In the genomic region with DNA sequence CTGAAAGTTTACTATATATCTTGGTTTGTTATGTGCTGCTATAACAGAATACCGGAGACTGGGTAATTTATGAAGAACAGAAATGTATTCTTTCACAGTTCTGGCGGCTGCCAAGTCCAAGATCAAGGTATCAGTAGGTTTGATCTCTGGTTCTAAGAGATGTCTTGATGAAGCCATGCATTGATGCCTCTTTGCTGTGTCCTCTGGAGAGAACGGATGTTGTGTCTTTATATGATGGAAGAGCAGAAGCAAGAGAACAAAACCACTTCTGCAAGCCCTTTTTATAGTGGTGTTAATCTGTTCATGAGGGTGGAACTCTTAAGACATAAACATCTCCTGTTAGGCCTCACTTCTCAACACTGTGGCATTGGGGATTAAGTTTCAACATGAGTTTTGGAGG, we compare ENCODE assay signal across 26 cellular contexts.
A peak's percentile ranks its signal among the peaks of the same experiment; 100 is the strongest.
DNase-seq lines count a peak whose midpoint lies in the region; ATAC-seq and TF ChIP-seq lines count a peak whose summit lies in the region.
"Had no signal": no experiment of that assay in that cellular context is flagged by ENCODE, and none has a peak within 500 bp of the region (broad histone marks: within the 10 kb centered on the region; RNA-seq: fewer than 3 reads in every experiment).

No MANE protein-coding gene starts in this region.

- H3K27me3 ChIP-seq in A673 (replicated peaks; ENCODE audit: insufficient read depth, low read depth, low read length, poor library complexity) (no peaks in the 10 kb centered on the region), H9 (ENCODE audit: insufficient read depth, low read length) (no peaks in the 10 kb centered on the region), OCI-LY1 (ENCODE audit: insufficient read depth, low read length) (no peaks in the 10 kb centered on the region), esophagus muscularis mucosa (no peaks in the 10 kb centered on the region)

- H3K36me3 Mint-ChIP-seq in H9 (ENCODE audit: insufficient read depth in 1 of 3, low read depth in 3 of 3): no peaks in the 10 kb centered on the region
- H3K36me3 Mint-ChIP-seq: CD4-positive, CD25-positive, alpha-beta regulatory T cell had no signal

- no peak overlapping the region for H2BK15ac ChIP-seq in H9 (ENCODE audit: low read depth, low read length)

- H3K4me3 ChIP-seq in A673 (ENCODE audit: low read depth, low read length, poor library complexity, severe bottlenecking) (no peak overlapping the region), OCI-LY1 (ENCODE audit: low read depth, low read length, poor library complexity, severe bottlenecking) (no peak overlapping the region), esophagus muscularis mucosa (no peak overlapping the region)
- H3K4me3 ChIP-seq: GM12878 had no signal

- H3K9me3 ChIP-seq in A673 (ENCODE audit: low read depth, low read length, poor library complexity, severe bottlenecking): no peaks in the 10 kb centered on the region
- no peaks in the 10 kb centered on the region for H3K9me3 ChIP-seq in H9 (ENCODE audit: control insufficient read depth, low read depth, low read length)
- H3K9me3 ChIP-seq in OCI-LY1 (ENCODE audit: low read length): no peaks in the 10 kb centered on the region
- H3K9me3 ChIP-seq in esophagus muscularis mucosa: no peaks in the 10 kb centered on the region
- H3K9me3 ChIP-seq: Caco-2 had no signal

- H3T11ph ChIP-seq in H9 (ENCODE audit: low read length): no peak overlapping the region

- no peak overlapping the region for H3K56ac ChIP-seq in H9 (ENCODE audit: insufficient read length, low read depth, low read length)

- H3K18ac ChIP-seq in H9 (ENCODE audit: insufficient read length, low read depth, low read length): no peak overlapping the region

- H3K4me2 ChIP-seq in H9 (ENCODE audit: insufficient read depth, insufficient read length, low read length) (no peak overlapping the region), OCI-LY1 (ENCODE audit: low read length) (no peak overlapping the region)

- H3K4me3 Mint-ChIP-seq in H9: no peak overlapping the region
- H3K4me3 Mint-ChIP-seq: B cell had no signal

- H2AFZ ChIP-seq in H9 (ENCODE audit: low read length): no peak overlapping the region
- no peak overlapping the region for H2AFZ ChIP-seq in OCI-LY1 (ENCODE audit: low read length)

- no TSS peak for BruUV-seq in A673 (replicated peaks; lab: Mats Ljungman, UMichigan)

- peaks cover 3% of the 10 kb centered on the region for H3K79me1 ChIP-seq in H9 (ENCODE audit: insufficient read depth, low read depth, low read length, poor library complexity, severe bottlenecking)

- no peak overlapping the region for H3K27ac Mint-ChIP-seq in H9
- H3K27ac Mint-ChIP-seq: B cell had no signal

- H2AK5ac ChIP-seq in H9 (ENCODE audit: insufficient read length, low read length): peak overlapping the region; percentile 35

- H3K79me2 ChIP-seq in H9 (ENCODE audit: insufficient read depth, low read length): peaks cover 13% of the 10 kb centered on the region; the same call in 1 of the 2 replicates
- peaks cover 78% of the 10 kb centered on the region for H3K79me2 ChIP-seq in OCI-LY1 (ENCODE audit: insufficient read depth, low read length)

- CTCF ChIA-PET in A673 (lab: Charles Lee): no interaction called here

- H3K27ac ChIP-seq in A673 (ENCODE audit: low read depth, low read length, poor library complexity, severe bottlenecking) (peak overlapping the region; percentile 40), H9 (ENCODE audit: insufficient read length, low read depth, low read length) (no peak overlapping the region), OCI-LY1 (ENCODE audit: low read depth, low read length, poor library complexity, severe bottlenecking) (peak overlapping the region; percentile 44), caudate nucleus (ENCODE audit: low read depth, low read length) (peak overlapping the region; percentile 7), esophagus muscularis mucosa (replicated peaks in 1 of 4) (no peak overlapping the region)

- WGBS in H9 (ENCODE audit: extremely low coverage, insufficient read length, low lambda C conversion rate): no CpG with 5 or more reads among the region's 3 CpGs
- WGBS in esophagus muscularis mucosa: 96% methylated on average over 3 of the region's 3 CpGs

- DNase-seq in A673 (ENCODE audit: low spot score) (no peak), H9 (no peak), caudate nucleus (lab: John Stamatoyannopoulos, UW) (no peak), NOMO-1 treated with DMSO at 0.1 percent for 48 hours (lab: John Stamatoyannopoulos, UW; ENCODE audit: unreplicated experiment) (no peak), CD1c-positive myeloid dendritic cell (ENCODE audit: extremely low spot score) (no peak), esophagus muscularis mucosa (ENCODE audit: extremely low spot score) (no peak)
- DNase-seq: Caco-2; CD4-positive, CD25-positive, alpha-beta regulatory T cell; DMS 273 treated with DMSO at 0.1 percent for 48 hours; DMS79 treated with DMSO at 0.1 percent for 48 hours; H7; KBM-7; NCI-H1105 treated with DMSO at 0.1 percent for 48 hours; NCI-H2029 treated with DMSO at 0.1 percent for 48 hours; NCI-H345; NCI-H524 treated with DMSO at 0.1 percent for 48 hours; NCI-H82; PC-3; RPMI8226; SHP77; SW 1271 had no signal

- no peak overlapping the region for H4K5ac ChIP-seq in H9 (ENCODE audit: insufficient read length, low read depth, low read length)

- no peak for TF ChIP-seq EP300 in esophagus muscularis mucosa (IDR thresholded peaks at IDR 0.05)

- H3K36me3 ChIP-seq in A673 (ENCODE audit: insufficient read depth, low read length, poor library complexity, severe bottlenecking) (no peaks in the 10 kb centered on the region), OCI-LY1 (ENCODE audit: insufficient read depth, low read length) (no peaks in the 10 kb centered on the region; the same call in 1 of the 2 replicates), esophagus muscularis mucosa (no peaks in the 10 kb centered on the region)

- H3K23me2 ChIP-seq in H9 (ENCODE audit: insufficient read length, low read depth, low read length, poor library complexity, severe bottlenecking): no peaks in the 10 kb centered on the region

- H3K27me3 Mint-ChIP-seq in H9 (ENCODE audit: low read depth): no peaks in the 10 kb centered on the region
- H3K27me3 Mint-ChIP-seq: B cell; CD4-positive, CD25-positive, alpha-beta regulatory T cell had no signal

- H3K4me1 ChIP-seq in A673 (ENCODE audit: insufficient read depth, low read length, poor library complexity, severe bottlenecking) (peaks cover 82% of the 10 kb centered on the region), H9 (ENCODE audit: insufficient read depth, low read length) (no peaks in the 10 kb centered on the region), OCI-LY1 (ENCODE audit: insufficient read depth, low read length, severe bottlenecking) (peaks cover 57% of the 10 kb centered on the region), esophagus muscularis mucosa (peaks cover 15 to 63% (median 42%) of the 10 kb centered on the region in 4 donors)

- no peak for TF ChIP-seq POLR2A in esophagus muscularis mucosa (IDR thresholded peaks at IDR 0.05; ENCODE audit: low read depth)
- no peak for TF ChIP-seq POLR2A in GM18505 (IDR thresholded peaks at IDR 0.05; ENCODE audit: borderline replicate concordance, extremely low read depth, insufficient read depth, insufficient read length)

- H3K9me3 Mint-ChIP-seq in H9: no peaks in the 10 kb centered on the region
- H3K9me3 Mint-ChIP-seq: CD4-positive, CD25-positive, alpha-beta regulatory T cell had no signal

- no peak overlapping the region for H2BK120ac ChIP-seq in H9 (ENCODE audit: low read depth, low read length, poor library complexity, severe bottlenecking)

- POLR2A ChIA-PET in A673 (lab: Charles Lee; ENCODE audit: low non-redundant PET): no interaction called here

- no peak overlapping the region for H4K8ac ChIP-seq in H9 (replicated peaks; ENCODE audit: insufficient read length, low read depth, low read length)

- H3K9ac ChIP-seq in H9 (ENCODE audit: extremely low read depth, insufficient read length, low read length) (no peak overlapping the region), OCI-LY1 (ENCODE audit: low read length) (no peak overlapping the region)

- H4K20me1 ChIP-seq in H9 (ENCODE audit: control insufficient read depth, insufficient read depth, insufficient read length): no peaks in the 10 kb centered on the region
- no peaks in the 10 kb centered on the region for H4K20me1 ChIP-seq in OCI-LY1 (ENCODE audit: insufficient read depth, low read length)

- no peak overlapping the region for H2BK5ac ChIP-seq in H9 (ENCODE audit: insufficient read length, low read length)

- no peak overlapping the region for H3K4ac ChIP-seq in H9 (ENCODE audit: low read depth, low read length)

- intact Hi-C loops in A673 (cut with micrococcal nuclease; ENCODE audit: unreplicated experiment) (no loop called here), esophagus muscularis mucosa (cut with DNase I) (no loop called here)

- no peak overlapping the region for H2BK12ac ChIP-seq in H9 (ENCODE audit: insufficient read length, low read depth, low read length)

- no peak for ATAC-seq in GM18505 (IDR thresholded peaks at IDR 0.05; ENCODE audit: unreplicated experiment)
- ATAC-seq: GM12878, HepG2, PC-3 had no signal

- H3K9me2 ChIP-seq in OCI-LY1 (ENCODE audit: low read depth, low read length): no peaks in the 10 kb centered on the region

- no peak overlapping the region for H3K14ac ChIP-seq in H9 (ENCODE audit: insufficient read depth, low read length)

- H2BK20ac ChIP-seq in H9 (ENCODE audit: low read depth, low read length, poor library complexity, severe bottlenecking): no peak overlapping the region

- TF ChIP-seq CTCF in A673 (conservative IDR thresholded peaks at IDR 0.05; ENCODE audit: low read depth, low read length) (no peak), H9 (conservative IDR thresholded peaks at IDR 0.05) (no peak), OCI-LY1 (IDR thresholded peaks at IDR 0.05; ENCODE audit: low read length) (no peak), esophagus muscularis mucosa (IDR thresholded peaks at IDR 0.05) (no peak)

- H3K23ac ChIP-seq in H9 (ENCODE audit: insufficient read length, low read depth, low read length): no peak overlapping the region

- H3F3A ChIP-seq in OCI-LY1 (ENCODE audit: insufficient read depth, low read length): no peaks in the 10 kb centered on the region

- peaks cover 19 to 25% of the 10 kb centered on the region in 2 experiments for H3K4me1 Mint-ChIP-seq in H9

- H4K91ac ChIP-seq in H9 (ENCODE audit: insufficient read length, low read depth, low read length): no peak overlapping the region

Comparison
In these comparisons a context has a peak if more than half of its experiments do, and no peak if none do; other contexts are left out.
1. H3K27ac ChIP-seq: peak in A673 (single experiment), OCI-LY1 (single experiment) and caudate nucleus (single experiment); none in H9 (single experiment) and esophagus muscularis mucosa (0 of 4).